12 cellular contexts compared by ENCODE assay signal in the genomic region with DNA sequence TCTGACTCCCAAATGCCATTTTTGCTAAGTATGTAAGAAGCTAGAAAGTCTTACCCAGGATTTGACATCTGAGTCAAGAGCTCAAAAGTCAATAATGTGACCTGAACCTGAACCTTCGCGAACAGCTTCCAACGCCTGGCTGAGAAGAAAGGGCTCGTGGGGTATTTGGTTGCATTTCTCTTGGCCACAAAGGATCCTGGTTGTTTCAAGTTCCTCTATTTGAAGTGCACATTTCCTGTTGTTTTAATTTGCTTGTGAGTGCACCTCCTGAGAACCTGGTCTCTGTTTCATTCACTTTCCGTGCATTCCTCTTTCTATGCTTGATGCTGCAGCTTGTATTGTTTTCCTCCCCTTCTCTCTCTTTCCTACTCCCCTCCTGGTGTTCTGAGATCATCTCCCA.
DNase-seq lines count a peak whose midpoint lies in the region; ATAC-seq, FAIRE-seq and TF ChIP-seq lines count a peak whose summit lies in the region.
"Had no signal": no experiment of that assay in that cellular context is flagged by ENCODE, and none has a peak within 500 bp of the region (broad histone marks: within the 10 kb centered on the region; RNA-seq: fewer than 3 reads in every experiment).

No MANE protein-coding gene starts in this region.

- no peaks in the 10 kb centered on the region for H3K4me1 ChIP-seq in naive thymus-derived CD4-positive, alpha-beta T cell (ENCODE audit: control insufficient read depth in 2 of 2, insufficient read depth in 2 of 2, low read length in 2 of 2)
- H3K4me1 ChIP-seq in adrenal gland (replicated peaks in 1 of 2): no peaks in the 10 kb centered on the region
- H3K4me1 ChIP-seq: gastroesophageal sphincter had no signal

- DNase-seq in GM19239 (ENCODE audit: insufficient read length, low spot score) (peak; percentile 9), NCI-H2107 treated with DMSO at 0.1 percent for 48 hours (lab: John Stamatoyannopoulos, UW; ENCODE audit: unreplicated experiment) (peak; percentile 84), type B pancreatic cell (ENCODE audit: extremely low spot score, unreplicated experiment) (no peak), NCI-H2081 treated with DMSO at 0.1 percent for 48 hours (lab: John Stamatoyannopoulos, UW) (no peak), adrenal gland (no peak), HPDE6-E6E7 (ENCODE audit: extremely low spot score) (no peak)
- DNase-seq in naive thymus-derived CD4-positive, alpha-beta T cell: peak in 5 of 9 donors; percentile 3 to 46 (median 20)
- DNase-seq: activated naive CD4-positive, alpha-beta T cell treated with anti-CD3 and anti-CD28 coated beads, Interleukin-2, amount 50 U/mL, for 16 hours; right cardiac atrium; substantia nigra had no signal

- H3K27me3 ChIP-seq in naive thymus-derived CD4-positive, alpha-beta T cell (ENCODE audit: control insufficient read depth in 2 of 2, insufficient read depth in 2 of 2, low read length in 2 of 2): no peaks in the 10 kb centered on the region
- no peaks in the 10 kb centered on the region for H3K27me3 ChIP-seq in adrenal gland

- H3K27me3 Mint-ChIP-seq in naive thymus-derived CD4-positive, alpha-beta T cell: peaks cover 0 to 4% (median 0%) of the 10 kb centered on the region in 5 donors
- peaks cover 33% of the 10 kb centered on the region for H3K27me3 Mint-ChIP-seq in type B pancreatic cell

- WGBS in adrenal gland, 4 donors: 47 to 53% (median 49%) methylated on average over 5 of the region's 5 CpGs

- H3K36me3 Mint-ChIP-seq in naive thymus-derived CD4-positive, alpha-beta T cell: no peaks in the 10 kb centered on the region
- no peaks in the 10 kb centered on the region for H3K36me3 Mint-ChIP-seq in type B pancreatic cell

- peaks cover 5 to 33% (median 11%) of the 10 kb centered on the region in 7 donors for H3K4me1 Mint-ChIP-seq in naive thymus-derived CD4-positive, alpha-beta T cell
- H3K4me1 Mint-ChIP-seq in type B pancreatic cell (ENCODE audit: unreplicated experiment): peaks cover 16% of the 10 kb centered on the region

- ATAC-seq in HG02938 (IDR thresholded peaks at IDR 0.05; ENCODE audit: unreplicated experiment): peak; percentile 94
- no peak for ATAC-seq in naive thymus-derived CD4-positive, alpha-beta T cell
- ATAC-seq: gastroesophageal sphincter, right cardiac atrium had no signal

- H3K27ac Mint-ChIP-seq in naive thymus-derived CD4-positive, alpha-beta T cell: peak overlapping the region in 2 of 9 donors; percentile 6 to 59
- H3K27ac Mint-ChIP-seq in type B pancreatic cell: no peak overlapping the region

- no peak overlapping the region for H3K27ac ChIP-seq in naive thymus-derived CD4-positive, alpha-beta T cell (ENCODE audit: low read depth, low read length)
- no peak overlapping the region for H3K27ac ChIP-seq in adrenal gland
- H3K27ac ChIP-seq: gastroesophageal sphincter had no signal

- H3K4me3 Mint-ChIP-seq in naive thymus-derived CD4-positive, alpha-beta T cell: peak overlapping the region in 7 of 10 donors; percentile 11 to 61 (median 40)
- H3K4me3 Mint-ChIP-seq in type B pancreatic cell: no peak overlapping the region

- intact Hi-C loops in naive thymus-derived CD4-positive, alpha-beta T cell (cut with micrococcal nuclease): no loop called here
- intact Hi-C loops in adrenal gland (cut with DNase I): no loop called here

- no peak for TF ChIP-seq CTCF in type B pancreatic cell (conservative IDR thresholded peaks at IDR 0.05)
- no peak for TF ChIP-seq CTCF in adrenal gland (IDR thresholded peaks at IDR 0.05)

- FAIRE-seq in GM19239 (lab: Jason Lieb, UNC): peak; percentile 28

- peaks cover 0 to 4% (median 0%) of the 10 kb centered on the region in 11 donors for H3K9me3 Mint-ChIP-seq in naive thymus-derived CD4-positive, alpha-beta T cell
- H3K9me3 Mint-ChIP-seq in type B pancreatic cell: no peaks in the 10 kb centered on the region

- H3K4me3 ChIP-seq in naive thymus-derived CD4-positive, alpha-beta T cell (ENCODE audit: low read length): no peak overlapping the region
- no peak overlapping the region for H3K4me3 ChIP-seq in adrenal gland
- H3K4me3 ChIP-seq: gastroesophageal sphincter had no signal

- H3K9me3 ChIP-seq in naive thymus-derived CD4-positive, alpha-beta T cell (ENCODE audit: control insufficient read depth in 2 of 3, low read length in 3 of 3): no peaks in the 10 kb centered on the region
- no peaks in the 10 kb centered on the region for H3K9me3 ChIP-seq in adrenal gland (replicated peaks in 1 of 3)
- H3K9me3 ChIP-seq: gastroesophageal sphincter had no signal

- no peak for TF ChIP-seq POLR2A in adrenal gland (IDR thresholded peaks at IDR 0.05)

- POLR2A ChIA-PET in naive thymus-derived CD4-positive, alpha-beta T cell (lab: Charles Lee): no interaction called here

- H3K36me3 ChIP-seq in naive thymus-derived CD4-positive, alpha-beta T cell (ENCODE audit: control insufficient read depth in 2 of 3, insufficient read depth in 3 of 3, low read length in 3 of 3): no peaks in the 10 kb centered on the region
- H3K36me3 ChIP-seq in adrenal gland (replicated peaks in 1 of 2): no peaks in the 10 kb centered on the region
- H3K36me3 ChIP-seq: gastroesophageal sphincter had no signal

- CTCF ChIA-PET in naive thymus-derived CD4-positive, alpha-beta T cell (lab: Charles Lee): no interaction called here

Comparison
In these comparisons a context has a peak if more than half of its experiments do, and no peak if none do; other contexts are left out.
1. DNase-seq: peak in GM19239 (single experiment), NCI-H2107 treated with DMSO at 0.1 percent for 48 hours (single experiment) and naive thymus-derived CD4-positive, alpha-beta T cell (5 of 9); none in type B pancreatic cell (single experiment), NCI-H2081 treated with DMSO at 0.1 percent for 48 hours (single experiment), adrenal gland (0 of 7) and HPDE6-E6E7 (single experiment).